ENCODE assay signal across 12 cellular contexts in genomic region chr17:4584835-4585187, GRCh38. TPM values are rescaled to one million over a fixed set of nuclear protein-coding genes. Genes with fewer than 3 reads are reported as not detected.
A peak's percentile ranks its signal among the peaks of the same experiment; 100 is the strongest.
DNase-seq lines count a peak whose midpoint lies in the region; ATAC-seq and TF ChIP-seq lines count a peak whose summit lies in the region.
"Had no signal": no experiment of that assay in that cellular context is flagged by ENCODE, and none has a peak within 500 bp of the region (broad histone marks: within the 10 kb centered on the region; RNA-seq: fewer than 3 reads in every experiment).

No MANE protein-coding gene starts in this region.

- no peaks in the 10 kb centered on the region for H3K4me1 ChIP-seq in CD8-positive, alpha-beta memory T cell (ENCODE audit: insufficient read depth, low read length)
- H3K4me1 ChIP-seq in iPS-18a (ENCODE audit: control insufficient read depth, low read depth, low read length) (no peaks in the 10 kb centered on the region), psoas muscle (peaks cover 25% of the 10 kb centered on the region)

- TF ChIP-seq CTCF in VCaP (conservative IDR thresholded peaks at IDR 0.05) = no peak; the same call in 1 of the 2 replicates
- TF ChIP-seq CTCF in psoas muscle (IDR thresholded peaks at IDR 0.05) = no peak

- peaks cover 31 to 45% of the 10 kb centered on the region in 2 donors for H3K27me3 Mint-ChIP-seq in CD8-positive, alpha-beta memory T cell

- no peak overlapping the region for H3K27ac ChIP-seq in CD8-positive, alpha-beta memory T cell (ENCODE audit: low read depth, low read length)
- peak overlapping the region; percentile 66 for H3K27ac ChIP-seq in VCaP
- no peak overlapping the region for H3K27ac ChIP-seq in iPS-18a (ENCODE audit: low read length)
- H3K27ac ChIP-seq in psoas muscle = peak overlapping the region; percentile 99

- ATAC-seq in psoas muscle = peak in 3 of 4 donors; percentile 1 to 17 (median 13)

- H3K4me3 Mint-ChIP-seq in CD8-positive, alpha-beta memory T cell = peak overlapping the region in 5 of 7 donors; percentile 19 to 64 (median 62)

- H3K27ac Mint-ChIP-seq in CD8-positive, alpha-beta memory T cell = no peak overlapping the region

- no peaks in the 10 kb centered on the region for H3K9me3 Mint-ChIP-seq in CD8-positive, alpha-beta memory T cell

- H3K4me1 Mint-ChIP-seq in CD8-positive, alpha-beta memory T cell = peaks cover 4 to 14% (median 4%) of the 10 kb centered on the region in 3 donors

- intact Hi-C loops in psoas muscle (cut with DNase I) = loop anchor here (5.0 kb wide), 2 partner anchors 32 to 37 kb away; no protein-coding TSS in a partner anchor

- no peak for DNase-seq in CD8-positive, alpha-beta memory T cell
- DNase-seq in psoas muscle = peak in 1 of 2 donors; percentile 71
- DNase-seq in DMS153 treated with DMSO at 0.1 percent for 48 hours (lab: John Stamatoyannopoulos, UW; ENCODE audit: unreplicated experiment) = no peak
- no peak for DNase-seq in activated CD4-positive, alpha-beta T cell treated with anti-CD3 and anti-CD28 coated beads, Interleukin-2, amount 50 U/mL, for 4 hours
- no peak for DNase-seq in NCI-H1105 treated with DMSO at 0.1 percent for 48 hours (lab: John Stamatoyannopoulos, UW)
- DNase-seq in NCI-H1436 (lab: John Stamatoyannopoulos, UW) = no peak
- DNase-seq: NCI-H1092 treated with DMSO at 0.1 percent for 48 hours; stimulated activated CD4-positive, alpha-beta T cell treated with anti-CD3 and anti-CD28 coated beads, Interleukin-1b, Interleukin-23, amount 100 ng/mL, for 48 hours had no signal

- no peak overlapping the region for H3K4me3 ChIP-seq in CD8-positive, alpha-beta memory T cell (ENCODE audit: low read length)
- H3K4me3 ChIP-seq in iPS-18a (ENCODE audit: low read length) (peak overlapping the region; percentile 43), psoas muscle (peak overlapping the region; percentile 81)

- POLR2A ChIA-PET in CD8-positive, alpha-beta memory T cell (lab: Charles Lee) = no interaction called here

- peaks cover 22% of the 10 kb centered on the region for H3K27me3 ChIP-seq in CD8-positive, alpha-beta memory T cell (ENCODE audit: insufficient read depth, low read length, poor library complexity, severe bottlenecking)
- H3K27me3 ChIP-seq in iPS-18a (ENCODE audit: control insufficient read depth, insufficient read depth, low read length) = peaks cover 46% of the 10 kb centered on the region
- H3K27me3 ChIP-seq in psoas muscle (ENCODE audit: insufficient read depth in 3 of 3, low read length in 2 of 3) = no peaks in the 10 kb centered on the region

- H3K36me3 Mint-ChIP-seq in CD8-positive, alpha-beta memory T cell = no peaks in the 10 kb centered on the region

- no peaks in the 10 kb centered on the region for H3K9me3 ChIP-seq in CD8-positive, alpha-beta memory T cell (ENCODE audit: low read length)
- H3K9me3 ChIP-seq in iPS-18a (ENCODE audit: control insufficient read depth, low read depth, low read length) = no peaks in the 10 kb centered on the region
- no peaks in the 10 kb centered on the region for H3K9me3 ChIP-seq in psoas muscle

- 0 to 4% (median 3%) methylated on average over 30 to 45 of the region's 45 CpGs for WGBS in psoas muscle, 3 donors

- no peak overlapping the region for H3K9ac ChIP-seq in iPS-18a (ENCODE audit: low read length)

- CTCF ChIA-PET in CD8-positive, alpha-beta memory T cell (lab: Charles Lee) = no interaction called here

- H3K36me3 ChIP-seq in CD8-positive, alpha-beta memory T cell (ENCODE audit: insufficient read depth, low read length) = no peaks in the 10 kb centered on the region
- H3K36me3 ChIP-seq in iPS-18a (ENCODE audit: control insufficient read depth, low read depth, low read length) (no peaks in the 10 kb centered on the region), psoas muscle (ENCODE audit: insufficient read depth in 1 of 2, low read depth in 1 of 2) (peaks cover 0 to 10% of the 10 kb centered on the region in 2 donors)

RNA-seq across cellular contexts. Expression of gene SMTNL2, which starts 0.5 kb away (rescaled TPM):
- total RNA-seq in CD8-positive, alpha-beta memory T cell = not detected
- not detected for polyA plus RNA-seq in CD8-positive, alpha-beta memory T cell
- 100 to 1,000 TPM; 248 to 524 (median 400) TPM for total RNA-seq in psoas muscle
- polyA plus RNA-seq in psoas muscle = 100 to 1,000 TPM in 2 of 3 donors, 10 to 100 TPM in 1; 20.7 to 318 (median 210) TPM
- total RNA-seq: endothelial cell of umbilical vein, lung microvascular endothelial cell had no signal
- polyA plus RNA-seq: endothelial cell of umbilical vein had no signal

RNA-seq across cellular contexts. Expression of gene GGT6, which starts 24.4 kb away (rescaled TPM):
- not detected for total RNA-seq in CD8-positive, alpha-beta memory T cell
- not detected for polyA plus RNA-seq in CD8-positive, alpha-beta memory T cell
- total RNA-seq in psoas muscle = not detected
- polyA plus RNA-seq in psoas muscle = under 1 TPM in 1 of 3 donors, not detected in 2; 0.03 TPM
- total RNA-seq: endothelial cell of umbilical vein, lung microvascular endothelial cell had no signal
- polyA plus RNA-seq: endothelial cell of umbilical vein had no signal

RNA-seq across cellular contexts. Expression of gene MYBBP1A, which starts 29.6 kb away (rescaled TPM):
- 100 to 1,000 TPM; 148 to 157 TPM for total RNA-seq in CD8-positive, alpha-beta memory T cell
- polyA plus RNA-seq in CD8-positive, alpha-beta memory T cell = 34.1 TPM
- total RNA-seq in psoas muscle = 10 to 100 TPM; 31.3 to 63.2 (median 46.3) TPM
- polyA plus RNA-seq in psoas muscle = 10 to 100 TPM; 28.5 to 54.4 (median 35.5) TPM

RNA-seq across cellular contexts. Expression of gene ALOX15, which starts 56.7 kb away (rescaled TPM):
- total RNA-seq in CD8-positive, alpha-beta memory T cell = not detected
- polyA plus RNA-seq in CD8-positive, alpha-beta memory T cell = not detected
- under 1 TPM in 2 of 4 donors, not detected in 2; 0.10 to 0.36 TPM for total RNA-seq in psoas muscle
- not detected for polyA plus RNA-seq in psoas muscle
- total RNA-seq: endothelial cell of umbilical vein, lung microvascular endothelial cell had no signal
- polyA plus RNA-seq: endothelial cell of umbilical vein had no signal

Comparison
In these comparisons a context has a peak if more than half of its experiments do, and no peak if none do; other contexts are left out.
1. H3K27ac ChIP-seq: peak in VCaP (single experiment) and psoas muscle (single experiment); none in CD8-positive, alpha-beta memory T cell (single experiment) and iPS-18a (single experiment).
2. RNA of gene SMTNL2, which starts 0.5 kb away (total RNA-seq): 248 to 524 TPM in psoas muscle; not detected in CD8-positive, alpha-beta memory T cell; every median in the first group is over 100 times any median in the second.